In the genomic region with DNA sequence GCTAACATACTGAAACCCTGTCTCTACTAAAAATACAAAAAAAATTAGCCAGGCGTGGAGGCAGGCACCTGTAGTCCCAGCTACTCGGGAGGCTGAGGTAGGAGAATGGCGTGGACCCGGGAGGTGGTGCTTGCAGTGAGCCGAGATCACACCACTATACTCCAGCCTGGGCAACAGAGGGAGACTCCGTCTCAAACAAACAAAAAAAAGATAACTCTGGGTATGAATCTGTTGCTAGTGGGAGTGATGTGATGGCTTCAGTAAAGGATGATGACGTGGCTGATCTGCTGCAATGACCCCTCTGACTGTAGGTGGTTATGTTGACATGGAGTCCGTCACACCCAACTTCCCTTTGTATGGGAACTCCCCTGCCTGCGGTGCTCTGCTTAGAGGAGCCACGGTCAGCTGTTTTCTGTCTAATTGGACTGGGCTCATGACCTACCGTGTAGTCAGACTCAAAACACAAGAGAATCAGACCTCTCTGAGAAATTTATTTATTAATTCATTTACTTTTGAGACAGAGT, we compare ENCODE assay signal across 1 cellular context.
TF ChIP-seq lines count a peak whose summit lies in the region.

No MANE protein-coding gene starts in this region.

TF ChIP-seq in K562, 482 proteins besides CTCF, POLR2A, EP300 and RAD21 (continued from another document and continues in another):
- TF ChIP-seq CREB3L1 (IDR thresholded peaks at IDR 0.05; ENCODE audit: borderline replicate concordance, low read depth) (peak; percentile 93), ATF1 (CRISPR knock-in tag; IDR thresholded peaks at IDR 0.05) (no peak), ATF1 (tag; IDR thresholded peaks at IDR 0.05) (peak; percentile 88), RCOR1 (IDR thresholded peaks at IDR 0.05; ENCODE audit: borderline replicate concordance in 1 of 2, low read depth in 2 of 2, low read length in 2 of 2) (0 out of 4 replicates have a peak, but pooled peaks of 1 of the 2 experiments have one; percentile 44), SMARCA5 (IDR thresholded peaks at IDR 0.05) (peak; percentile 40; the same call in 1 of the 2 replicates), ATF7 (IDR thresholded peaks at IDR 0.05) (peak; percentile 83), STAT5B (CRISPR knock-in tag; IDR thresholded peaks at IDR 0.05) (no peak), SRSF7 (optimal IDR thresholded peaks at IDR 0.05; ENCODE audit: low read depth, low read length) (no peak), L3MBTL2 (IDR thresholded peaks at IDR 0.05) (peak; percentile 44; the same call in 1 of the 2 replicates), ZNF316 (IDR thresholded peaks at IDR 0.05) (peak; percentile 90), NCOA1 (IDR thresholded peaks at IDR 0.05; ENCODE audit: low read depth) (peak; percentile 72; the same call in 1 of the 2 replicates), EGR1 (conservative IDR thresholded peaks at IDR 0.05) (peak; percentile 1; the same call in 1 of the 2 replicates), CEBPG (CRISPR knock-in tag; IDR thresholded peaks at IDR 0.05) (peak; percentile 43; the same call in 1 of the 2 replicates), CEBPG (tag; conservative IDR thresholded peaks at IDR 0.05 in 1 of 2, IDR thresholded peaks at IDR 0.05 in 1 of 2) (no peak), E4F1 (CRISPR knock-in tag; IDR thresholded peaks at IDR 0.05; ENCODE audit: borderline replicate concordance) (no peak), ZNF76 (CRISPR knock-in tag; IDR thresholded peaks at IDR 0.05; ENCODE audit: borderline replicate concordance) (no peak), MTA3 (IDR thresholded peaks at IDR 0.05; ENCODE audit: borderline replicate concordance) (0 out of 2 replicates have a peak, but pooled peaks have one; percentile 43), ZNF589 (CRISPR knock-in tag; IDR thresholded peaks at IDR 0.05; ENCODE audit: low read depth) (0 out of 2 replicates have a peak, but pooled peaks have one; percentile 66), LARP7 (IDR thresholded peaks at IDR 0.05) (peak; percentile 22; the same call in 1 of the 2 replicates), NFE2 (IDR thresholded peaks at IDR 0.05; ENCODE audit: low read depth) (peak; percentile 76), YY1 (IDR thresholded peaks at IDR 0.05; ENCODE audit: borderline replicate concordance in 1 of 3, control insufficient read depth in 1 of 3, extremely low read depth in 1 of 3, insufficient read depth in 3 of 3, insufficient read length in 1 of 3, insufficient replicate concordance in 2 of 3, low read depth in 1 of 3, low read length in 2 of 3) (no peak), TAF7 (tag; IDR thresholded peaks at IDR 0.05) (no peak), TFAP4 (CRISPR knock-in tag; IDR thresholded peaks at IDR 0.05; ENCODE audit: borderline replicate concordance) (peak; percentile 81), NR2C2 (CRISPR knock-in tag; IDR thresholded peaks at IDR 0.05) (no peak), NR2C2 (tag; IDR thresholded peaks at IDR 0.05) (peak; percentile 66), NCOR1 (IDR thresholded peaks at IDR 0.05) (0 out of 2 replicates have a peak, but pooled peaks have one; percentile 15), CEBPB (tag; IDR thresholded peaks at IDR 0.05) (peak; percentile 63; the same call in 1 of the 2 replicates), JUND (IDR thresholded peaks at IDR 0.05; ENCODE audit: borderline replicate concordance, low read depth, low read length) (peak; percentile 69), JUND (tag; IDR thresholded peaks at IDR 0.05; ENCODE audit: borderline replicate concordance, low read depth, low read length) (peak; percentile 43; the same call in 1 of the 3 replicates), MEIS2 (IDR thresholded peaks at IDR 0.05; ENCODE audit: partially characterized antibody) (peak; percentile 50), KDM1A (IDR thresholded peaks at IDR 0.05) (0 out of 4 replicates have a peak, but pooled peaks of 1 of the 2 experiments have one; percentile 53), C11orf30 (IDR thresholded peaks at IDR 0.05; ENCODE audit: low read depth) (peak; percentile 80), ZNF764 (CRISPR knock-in tag; IDR thresholded peaks at IDR 0.05; ENCODE audit: low read depth) (no peak), BRD9 (IDR thresholded peaks at IDR 0.05; ENCODE audit: low read depth, partially characterized antibody) (peak; percentile 83), TRIM24 (IDR thresholded peaks at IDR 0.05) (0 out of 4 replicates have a peak, but pooled peaks of 1 of the 2 experiments have one; percentile 26), CC2D1A (IDR thresholded peaks at IDR 0.05) (peak; percentile 58), ZNF398 (CRISPR knock-in tag; IDR thresholded peaks at IDR 0.05) (no peak), TARDBP (IDR thresholded peaks at IDR 0.05) (0 out of 2 replicates have a peak, but pooled peaks have one; percentile 41), CREM (IDR thresholded peaks at IDR 0.05; ENCODE audit: low read depth) (peak; percentile 95), CTBP1 (IDR thresholded peaks at IDR 0.05; ENCODE audit: borderline replicate concordance) (peak; percentile 80), SMAD2 (IDR thresholded peaks at IDR 0.05; ENCODE audit: low read depth, low read length) (no peak), HDGF (IDR thresholded peaks at IDR 0.05) (no peak)
- TF ChIP-seq, protein P1, sequence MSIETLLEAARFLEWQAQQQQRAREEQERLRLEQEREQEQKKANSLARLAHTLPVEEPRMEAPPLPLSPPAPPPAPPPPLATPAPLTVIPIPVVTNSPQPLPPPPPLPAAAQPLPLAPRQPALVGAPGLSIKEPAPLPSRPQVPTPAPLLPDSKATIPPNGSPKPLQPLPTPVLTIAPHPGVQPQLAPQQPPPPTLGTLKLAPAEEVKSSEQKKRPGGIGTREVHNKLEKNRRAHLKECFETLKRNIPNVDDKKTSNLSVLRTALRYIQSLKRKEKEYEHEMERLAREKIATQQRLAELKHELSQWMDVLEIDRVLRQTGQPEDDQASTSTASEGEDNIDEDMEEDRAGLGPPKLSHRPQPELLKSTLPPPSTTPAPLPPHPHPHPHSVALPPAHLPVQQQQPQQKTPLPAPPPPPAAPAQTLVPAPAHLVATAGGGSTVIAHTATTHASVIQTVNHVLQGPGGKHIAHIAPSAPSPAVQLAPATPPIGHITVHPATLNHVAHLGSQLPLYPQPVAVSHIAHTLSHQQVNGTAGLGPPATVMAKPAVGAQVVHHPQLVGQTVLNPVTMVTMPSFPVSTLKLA (conservative IDR thresholded peaks at IDR 0.05): 0 out of 4 replicates have a peak, but pooled peaks of 1 of the 2 experiments have one; percentile 24
- TF ChIP-seq, protein P2, sequence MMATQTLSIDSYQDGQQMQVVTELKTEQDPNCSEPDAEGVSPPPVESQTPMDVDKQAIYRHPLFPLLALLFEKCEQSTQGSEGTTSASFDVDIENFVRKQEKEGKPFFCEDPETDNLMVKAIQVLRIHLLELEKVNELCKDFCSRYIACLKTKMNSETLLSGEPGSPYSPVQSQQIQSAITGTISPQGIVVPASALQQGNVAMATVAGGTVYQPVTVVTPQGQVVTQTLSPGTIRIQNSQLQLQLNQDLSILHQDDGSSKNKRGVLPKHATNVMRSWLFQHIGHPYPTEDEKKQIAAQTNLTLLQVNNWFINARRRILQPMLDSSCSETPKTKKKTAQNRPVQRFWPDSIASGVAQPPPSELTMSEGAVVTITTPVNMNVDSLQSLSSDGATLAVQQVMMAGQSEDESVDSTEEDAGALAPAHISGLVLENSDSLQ (IDR thresholded peaks at IDR 0.05): peak; percentile 49
- TF ChIP-seq, protein P3, sequence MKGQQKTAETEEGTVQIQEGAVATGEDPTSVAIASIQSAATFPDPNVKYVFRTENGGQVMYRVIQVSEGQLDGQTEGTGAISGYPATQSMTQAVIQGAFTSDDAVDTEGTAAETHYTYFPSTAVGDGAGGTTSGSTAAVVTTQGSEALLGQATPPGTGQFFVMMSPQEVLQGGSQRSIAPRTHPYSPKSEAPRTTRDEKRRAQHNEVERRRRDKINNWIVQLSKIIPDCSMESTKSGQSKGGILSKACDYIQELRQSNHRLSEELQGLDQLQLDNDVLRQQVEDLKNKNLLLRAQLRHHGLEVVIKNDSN (CRISPR knock-in tag; IDR thresholded peaks at IDR 0.05): no peak
- TF ChIP-seq, protein P4, sequence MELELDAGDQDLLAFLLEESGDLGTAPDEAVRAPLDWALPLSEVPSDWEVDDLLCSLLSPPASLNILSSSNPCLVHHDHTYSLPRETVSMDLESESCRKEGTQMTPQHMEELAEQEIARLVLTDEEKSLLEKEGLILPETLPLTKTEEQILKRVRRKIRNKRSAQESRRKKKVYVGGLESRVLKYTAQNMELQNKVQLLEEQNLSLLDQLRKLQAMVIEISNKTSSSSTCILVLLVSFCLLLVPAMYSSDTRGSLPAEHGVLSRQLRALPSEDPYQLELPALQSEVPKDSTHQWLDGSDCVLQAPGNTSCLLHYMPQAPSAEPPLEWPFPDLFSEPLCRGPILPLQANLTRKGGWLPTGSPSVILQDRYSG (tag; conservative IDR thresholded peaks at IDR 0.05; ENCODE audit: low read depth): peak; percentile 90
- TF ChIP-seq, protein P5, sequence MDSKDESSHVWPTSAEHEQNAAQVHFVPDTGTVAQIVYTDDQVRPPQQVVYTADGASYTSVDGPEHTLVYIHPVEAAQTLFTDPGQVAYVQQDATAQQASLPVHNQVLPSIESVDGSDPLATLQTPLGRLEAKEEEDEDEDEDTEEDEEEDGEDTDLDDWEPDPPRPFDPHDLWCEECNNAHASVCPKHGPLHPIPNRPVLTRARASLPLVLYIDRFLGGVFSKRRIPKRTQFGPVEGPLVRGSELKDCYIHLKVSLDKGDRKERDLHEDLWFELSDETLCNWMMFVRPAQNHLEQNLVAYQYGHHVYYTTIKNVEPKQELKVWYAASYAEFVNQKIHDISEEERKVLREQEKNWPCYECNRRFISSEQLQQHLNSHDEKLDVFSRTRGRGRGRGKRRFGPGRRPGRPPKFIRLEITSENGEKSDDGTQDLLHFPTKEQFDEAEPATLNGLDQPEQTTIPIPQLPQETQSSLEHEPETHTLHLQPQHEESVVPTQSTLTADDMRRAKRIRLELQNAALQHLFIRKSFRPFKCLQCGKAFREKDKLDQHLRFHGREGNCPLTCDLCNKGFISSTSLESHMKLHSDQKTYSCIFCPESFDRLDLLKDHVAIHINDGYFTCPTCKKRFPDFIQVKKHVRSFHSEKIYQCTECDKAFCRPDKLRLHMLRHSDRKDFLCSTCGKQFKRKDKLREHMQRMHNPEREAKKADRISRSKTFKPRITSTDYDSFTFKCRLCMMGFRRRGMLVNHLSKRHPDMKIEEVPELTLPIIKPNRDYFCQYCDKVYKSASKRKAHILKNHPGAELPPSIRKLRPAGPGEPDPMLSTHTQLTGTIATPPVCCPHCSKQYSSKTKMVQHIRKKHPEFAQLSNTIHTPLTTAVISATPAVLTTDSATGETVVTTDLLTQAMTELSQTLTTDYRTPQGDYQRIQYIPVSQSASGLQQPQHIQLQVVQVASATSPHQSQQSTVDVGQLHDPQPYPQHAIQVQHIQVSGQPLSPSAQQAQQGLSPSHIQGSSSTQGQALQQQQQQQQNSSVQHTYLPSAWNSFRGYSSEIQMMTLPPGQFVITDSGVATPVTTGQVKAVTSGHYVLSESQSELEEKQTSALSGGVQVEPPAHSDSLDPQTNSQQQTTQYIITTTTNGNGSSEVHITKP (IDR thresholded peaks at IDR 0.05; ENCODE audit: partially characterized antibody): peak; percentile 83
